In genomic region chr1:63779338-63779819, GRCh38 we compare ENCODE assay signal across 1 cellular context.
TF ChIP-seq lines count a peak whose summit lies in the region.

No MANE protein-coding gene starts in this region.

TF ChIP-seq in H1, 55 proteins besides CTCF, POLR2A, EP300 and RAD21:
- TF ChIP-seq ASH2L (IDR thresholded peaks at IDR 0.05; ENCODE audit: low read length) (peak; percentile 32), YY1 (IDR thresholded peaks at IDR 0.05; ENCODE audit: low read depth, low read length) (no peak), NRF1 (IDR thresholded peaks at IDR 0.05; ENCODE audit: low read depth, low read length) (no peak)
TF ChIP-seq in H1: peak in this region for 1.
